Comparison of ENCODE assay signal across 1 cellular context in the genomic region with DNA sequence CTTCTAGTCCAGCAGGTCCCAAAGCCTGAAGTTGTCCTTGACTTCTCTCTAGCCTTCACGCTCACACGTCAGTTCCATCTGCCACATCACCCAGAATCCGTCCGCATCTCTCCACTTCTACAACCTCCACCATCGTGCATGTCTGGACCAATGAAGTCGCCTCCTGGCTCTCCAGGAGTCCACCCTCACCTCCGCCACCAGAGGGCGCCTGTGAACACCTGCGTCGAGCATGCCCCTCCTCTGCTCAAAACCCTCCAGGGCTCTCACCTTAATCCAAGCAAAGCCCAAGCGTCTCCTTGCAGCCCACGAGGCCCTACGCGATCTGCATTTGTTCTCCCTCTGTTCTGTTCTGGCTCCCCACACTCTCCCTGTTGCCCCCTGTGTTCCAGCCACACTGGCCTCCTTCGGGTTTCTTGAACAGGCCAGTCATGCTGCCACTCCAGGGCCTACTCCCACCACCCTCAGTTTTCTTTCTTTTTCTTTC.
TF ChIP-seq lines count a peak whose summit lies in the region.

No MANE protein-coding gene starts in this region.

TF ChIP-seq in GM12878, 131 proteins besides CTCF, POLR2A, EP300 and RAD21 (continued from another document):
- TF ChIP-seq, protein P1, sequence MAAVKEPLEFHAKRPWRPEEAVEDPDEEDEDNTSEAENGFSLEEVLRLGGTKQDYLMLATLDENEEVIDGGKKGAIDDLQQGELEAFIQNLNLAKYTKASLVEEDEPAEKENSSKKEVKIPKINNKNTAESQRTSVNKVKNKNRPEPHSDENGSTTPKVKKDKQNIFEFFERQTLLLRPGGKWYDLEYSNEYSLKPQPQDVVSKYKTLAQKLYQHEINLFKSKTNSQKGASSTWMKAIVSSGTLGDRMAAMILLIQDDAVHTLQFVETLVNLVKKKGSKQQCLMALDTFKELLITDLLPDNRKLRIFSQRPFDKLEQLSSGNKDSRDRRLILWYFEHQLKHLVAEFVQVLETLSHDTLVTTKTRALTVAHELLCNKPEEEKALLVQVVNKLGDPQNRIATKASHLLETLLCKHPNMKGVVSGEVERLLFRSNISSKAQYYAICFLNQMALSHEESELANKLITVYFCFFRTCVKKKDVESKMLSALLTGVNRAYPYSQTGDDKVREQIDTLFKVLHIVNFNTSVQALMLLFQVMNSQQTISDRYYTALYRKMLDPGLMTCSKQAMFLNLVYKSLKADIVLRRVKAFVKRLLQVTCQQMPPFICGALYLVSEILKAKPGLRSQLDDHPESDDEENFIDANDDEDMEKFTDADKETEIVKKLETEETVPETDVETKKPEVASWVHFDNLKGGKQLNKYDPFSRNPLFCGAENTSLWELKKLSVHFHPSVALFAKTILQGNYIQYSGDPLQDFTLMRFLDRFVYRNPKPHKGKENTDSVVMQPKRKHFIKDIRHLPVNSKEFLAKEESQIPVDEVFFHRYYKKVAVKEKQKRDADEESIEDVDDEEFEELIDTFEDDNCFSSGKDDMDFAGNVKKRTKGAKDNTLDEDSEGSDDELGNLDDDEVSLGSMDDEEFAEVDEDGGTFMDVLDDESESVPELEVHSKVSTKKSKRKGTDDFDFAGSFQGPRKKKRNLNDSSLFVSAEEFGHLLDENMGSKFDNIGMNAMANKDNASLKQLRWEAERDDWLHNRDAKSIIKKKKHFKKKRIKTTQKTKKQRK (IDR thresholded peaks at IDR 0.05; ENCODE audit: low read depth, low read length), result no peak
- TF ChIP-seq, protein P2, sequence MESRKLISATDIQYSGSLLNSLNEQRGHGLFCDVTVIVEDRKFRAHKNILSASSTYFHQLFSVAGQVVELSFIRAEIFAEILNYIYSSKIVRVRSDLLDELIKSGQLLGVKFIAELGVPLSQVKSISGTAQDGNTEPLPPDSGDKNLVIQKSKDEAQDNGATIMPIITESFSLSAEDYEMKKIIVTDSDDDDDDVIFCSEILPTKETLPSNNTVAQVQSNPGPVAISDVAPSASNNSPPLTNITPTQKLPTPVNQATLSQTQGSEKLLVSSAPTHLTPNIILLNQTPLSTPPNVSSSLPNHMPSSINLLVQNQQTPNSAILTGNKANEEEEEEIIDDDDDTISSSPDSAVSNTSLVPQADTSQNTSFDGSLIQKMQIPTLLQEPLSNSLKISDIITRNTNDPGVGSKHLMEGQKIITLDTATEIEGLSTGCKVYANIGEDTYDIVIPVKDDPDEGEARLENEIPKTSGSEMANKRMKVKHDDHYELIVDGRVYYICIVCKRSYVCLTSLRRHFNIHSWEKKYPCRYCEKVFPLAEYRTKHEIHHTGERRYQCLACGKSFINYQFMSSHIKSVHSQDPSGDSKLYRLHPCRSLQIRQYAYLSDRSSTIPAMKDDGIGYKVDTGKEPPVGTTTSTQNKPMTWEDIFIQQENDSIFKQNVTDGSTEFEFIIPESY (IDR thresholded peaks at IDR 0.05), result no peak
- TF ChIP-seq EED (IDR thresholded peaks at IDR 0.05; ENCODE audit: low read depth) (no peak), CREM (IDR thresholded peaks at IDR 0.05; ENCODE audit: low read depth) (peak; percentile 70), SP1 (IDR thresholded peaks at IDR 0.05; ENCODE audit: low read depth, low read length) (peak; percentile 23), SIN3A (IDR thresholded peaks at IDR 0.05; ENCODE audit: low read depth, low read length) (no peak), NR2F1 (conservative IDR thresholded peaks at IDR 0.05) (no peak), NFIC (IDR thresholded peaks at IDR 0.05; ENCODE audit: low read depth, low read length) (no peak), CHD4 (IDR thresholded peaks at IDR 0.05) (no peak), ZNF217 (IDR thresholded peaks at IDR 0.05) (no peak), RUNX3 (IDR thresholded peaks at IDR 0.05; ENCODE audit: low read length) (no peak), POLR2AphosphoS2 (IDR thresholded peaks at IDR 0.05; ENCODE audit: low read depth, low read length) (no peak), RFX5 (IDR thresholded peaks at IDR 0.05; ENCODE audit: low read depth, low read length) (0 out of 2 replicates have a peak, but pooled peaks have one; percentile 47)
- TF ChIP-seq, protein P3, sequence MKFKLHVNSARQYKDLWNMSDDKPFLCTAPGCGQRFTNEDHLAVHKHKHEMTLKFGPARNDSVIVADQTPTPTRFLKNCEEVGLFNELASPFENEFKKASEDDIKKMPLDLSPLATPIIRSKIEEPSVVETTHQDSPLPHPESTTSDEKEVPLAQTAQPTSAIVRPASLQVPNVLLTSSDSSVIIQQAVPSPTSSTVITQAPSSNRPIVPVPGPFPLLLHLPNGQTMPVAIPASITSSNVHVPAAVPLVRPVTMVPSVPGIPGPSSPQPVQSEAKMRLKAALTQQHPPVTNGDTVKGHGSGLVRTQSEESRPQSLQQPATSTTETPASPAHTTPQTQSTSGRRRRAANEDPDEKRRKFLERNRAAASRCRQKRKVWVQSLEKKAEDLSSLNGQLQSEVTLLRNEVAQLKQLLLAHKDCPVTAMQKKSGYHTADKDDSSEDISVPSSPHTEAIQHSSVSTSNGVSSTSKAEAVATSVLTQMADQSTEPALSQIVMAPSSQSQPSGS (IDR thresholded peaks at IDR 0.05; ENCODE audit: low read length), result no peak
- TF ChIP-seq, protein P4, sequence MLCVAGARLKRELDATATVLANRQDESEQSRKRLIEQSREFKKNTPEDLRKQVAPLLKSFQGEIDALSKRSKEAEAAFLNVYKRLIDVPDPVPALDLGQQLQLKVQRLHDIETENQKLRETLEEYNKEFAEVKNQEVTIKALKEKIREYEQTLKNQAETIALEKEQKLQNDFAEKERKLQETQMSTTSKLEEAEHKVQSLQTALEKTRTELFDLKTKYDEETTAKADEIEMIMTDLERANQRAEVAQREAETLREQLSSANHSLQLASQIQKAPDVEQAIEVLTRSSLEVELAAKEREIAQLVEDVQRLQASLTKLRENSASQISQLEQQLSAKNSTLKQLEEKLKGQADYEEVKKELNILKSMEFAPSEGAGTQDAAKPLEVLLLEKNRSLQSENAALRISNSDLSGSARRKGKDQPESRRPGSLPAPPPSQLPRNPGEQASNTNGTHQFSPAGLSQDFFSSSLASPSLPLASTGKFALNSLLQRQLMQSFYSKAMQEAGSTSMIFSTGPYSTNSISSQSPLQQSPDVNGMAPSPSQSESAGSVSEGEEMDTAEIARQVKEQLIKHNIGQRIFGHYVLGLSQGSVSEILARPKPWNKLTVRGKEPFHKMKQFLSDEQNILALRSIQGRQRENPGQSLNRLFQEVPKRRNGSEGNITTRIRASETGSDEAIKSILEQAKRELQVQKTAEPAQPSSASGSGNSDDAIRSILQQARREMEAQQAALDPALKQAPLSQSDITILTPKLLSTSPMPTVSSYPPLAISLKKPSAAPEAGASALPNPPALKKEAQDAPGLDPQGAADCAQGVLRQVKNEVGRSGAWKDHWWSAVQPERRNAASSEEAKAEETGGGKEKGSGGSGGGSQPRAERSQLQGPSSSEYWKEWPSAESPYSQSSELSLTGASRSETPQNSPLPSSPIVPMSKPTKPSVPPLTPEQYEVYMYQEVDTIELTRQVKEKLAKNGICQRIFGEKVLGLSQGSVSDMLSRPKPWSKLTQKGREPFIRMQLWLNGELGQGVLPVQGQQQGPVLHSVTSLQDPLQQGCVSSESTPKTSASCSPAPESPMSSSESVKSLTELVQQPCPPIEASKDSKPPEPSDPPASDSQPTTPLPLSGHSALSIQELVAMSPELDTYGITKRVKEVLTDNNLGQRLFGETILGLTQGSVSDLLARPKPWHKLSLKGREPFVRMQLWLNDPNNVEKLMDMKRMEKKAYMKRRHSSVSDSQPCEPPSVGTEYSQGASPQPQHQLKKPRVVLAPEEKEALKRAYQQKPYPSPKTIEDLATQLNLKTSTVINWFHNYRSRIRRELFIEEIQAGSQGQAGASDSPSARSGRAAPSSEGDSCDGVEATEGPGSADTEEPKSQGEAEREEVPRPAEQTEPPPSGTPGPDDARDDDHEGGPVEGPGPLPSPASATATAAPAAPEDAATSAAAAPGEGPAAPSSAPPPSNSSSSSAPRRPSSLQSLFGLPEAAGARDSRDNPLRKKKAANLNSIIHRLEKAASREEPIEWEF (IDR thresholded peaks at IDR 0.05; ENCODE audit: insufficient replicate concordance, low read depth, low read length), result no peak
- TF ChIP-seq, protein P5, sequence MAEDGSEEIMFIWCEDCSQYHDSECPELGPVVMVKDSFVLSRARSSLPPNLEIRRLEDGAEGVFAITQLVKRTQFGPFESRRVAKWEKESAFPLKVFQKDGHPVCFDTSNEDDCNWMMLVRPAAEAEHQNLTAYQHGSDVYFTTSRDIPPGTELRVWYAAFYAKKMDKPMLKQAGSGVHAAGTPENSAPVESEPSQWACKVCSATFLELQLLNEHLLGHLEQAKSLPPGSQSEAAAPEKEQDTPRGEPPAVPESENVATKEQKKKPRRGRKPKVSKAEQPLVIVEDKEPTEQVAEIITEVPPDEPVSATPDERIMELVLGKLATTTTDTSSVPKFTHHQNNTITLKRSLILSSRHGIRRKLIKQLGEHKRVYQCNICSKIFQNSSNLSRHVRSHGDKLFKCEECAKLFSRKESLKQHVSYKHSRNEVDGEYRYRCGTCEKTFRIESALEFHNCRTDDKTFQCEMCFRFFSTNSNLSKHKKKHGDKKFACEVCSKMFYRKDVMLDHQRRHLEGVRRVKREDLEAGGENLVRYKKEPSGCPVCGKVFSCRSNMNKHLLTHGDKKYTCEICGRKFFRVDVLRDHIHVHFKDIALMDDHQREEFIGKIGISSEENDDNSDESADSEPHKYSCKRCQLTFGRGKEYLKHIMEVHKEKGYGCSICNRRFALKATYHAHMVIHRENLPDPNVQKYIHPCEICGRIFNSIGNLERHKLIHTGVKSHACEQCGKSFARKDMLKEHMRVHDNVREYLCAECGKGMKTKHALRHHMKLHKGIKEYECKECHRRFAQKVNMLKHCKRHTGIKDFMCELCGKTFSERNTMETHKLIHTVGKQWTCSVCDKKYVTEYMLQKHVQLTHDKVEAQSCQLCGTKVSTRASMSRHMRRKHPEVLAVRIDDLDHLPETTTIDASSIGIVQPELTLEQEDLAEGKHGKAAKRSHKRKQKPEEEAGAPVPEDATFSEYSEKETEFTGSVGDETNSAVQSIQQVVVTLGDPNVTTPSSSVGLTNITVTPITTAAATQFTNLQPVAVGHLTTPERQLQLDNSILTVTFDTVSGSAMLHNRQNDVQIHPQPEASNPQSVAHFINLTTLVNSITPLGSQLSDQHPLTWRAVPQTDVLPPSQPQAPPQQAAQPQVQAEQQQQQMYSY (CRISPR knock-in tag; IDR thresholded peaks at IDR 0.05), result no peak
- TF ChIP-seq, protein P6, sequence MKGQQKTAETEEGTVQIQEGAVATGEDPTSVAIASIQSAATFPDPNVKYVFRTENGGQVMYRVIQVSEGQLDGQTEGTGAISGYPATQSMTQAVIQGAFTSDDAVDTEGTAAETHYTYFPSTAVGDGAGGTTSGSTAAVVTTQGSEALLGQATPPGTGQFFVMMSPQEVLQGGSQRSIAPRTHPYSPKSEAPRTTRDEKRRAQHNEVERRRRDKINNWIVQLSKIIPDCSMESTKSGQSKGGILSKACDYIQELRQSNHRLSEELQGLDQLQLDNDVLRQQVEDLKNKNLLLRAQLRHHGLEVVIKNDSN (IDR thresholded peaks at IDR 0.05; ENCODE audit: borderline replicate concordance, extremely low read length, insufficient read depth, low read depth, low read length), result no peak
